24 cellular contexts compared by ENCODE assay signal in genomic region chrX:138771042-138771441, GRCh38. TPM values are rescaled to one million over a fixed set of nuclear protein-coding genes. Genes with fewer than 3 reads are reported as not detected.
A peak's percentile ranks its signal among the peaks of the same experiment; 100 is the strongest.
DNase-seq lines count a peak whose midpoint lies in the region; ATAC-seq, FAIRE-seq and TF ChIP-seq lines count a peak whose summit lies in the region.
"Had no signal": no experiment of that assay in that cellular context is flagged by ENCODE, and none has a peak within 500 bp of the region (broad histone marks: within the 10 kb centered on the region; RNA-seq: fewer than 3 reads in every experiment).

No MANE protein-coding gene starts in this region.

- CTCF ChIA-PET in A549 (lab: Yijun Ruan, JAX) = interaction anchor here (0.8 kb wide), 1 partner anchor 1200 kb away, joined by 5 read pairs; no protein-coding TSS in a partner anchor

- H3K27me3 ChIP-seq in GM23248 (replicated peaks; ENCODE audit: insufficient read depth) = no peaks in the 10 kb centered on the region
- H3K27me3 ChIP-seq: MG63 had no signal

- H3K27ac ChIP-seq in A549 (no peak overlapping the region), GM23248 (no peak overlapping the region), SK-N-MC (no peak overlapping the region)

- FAIRE-seq in A549 (lab: Jason Lieb, UNC) = peak; percentile 51
- FAIRE-seq: GM12892 had no signal

- no peak overlapping the region for H3K4me3 Mint-ChIP-seq in activated T-helper 2 cell treated with anti-CD3 and anti-CD28 coated beads, Interferon-gamma antibody, Interleukin-2, Interleukin-4, amounts not matched to agents 10 μg/mL and 5 μg/mL and 100 μg/mL, durations not matched to agents 14 hours and 24 hours and 36 hours (ENCODE audit: low read depth)
- H3K4me3 Mint-ChIP-seq: CD4-positive, alpha-beta T cell had no signal

- H3K36me3 ChIP-seq in GM23248 (ENCODE audit: low read depth) (no peaks in the 10 kb centered on the region), SK-N-MC (ENCODE audit: insufficient read depth, low read length) (no peaks in the 10 kb centered on the region)
- H3K36me3 ChIP-seq: MG63 had no signal

- H3K9ac ChIP-seq in GM23248 (no peak overlapping the region), SK-N-MC (ENCODE audit: insufficient read length) (no peak overlapping the region)

- H3K9me3 Mint-ChIP-seq in activated T-helper 2 cell treated with anti-CD3 and anti-CD28 coated beads, Interferon-gamma antibody, Interleukin-2, Interleukin-4, amounts not matched to agents 10 μg/mL and 5 μg/mL and 100 μg/mL, durations not matched to agents 14 hours and 24 hours and 36 hours = no peaks in the 10 kb centered on the region
- H3K9me3 Mint-ChIP-seq: CD4-positive, alpha-beta T cell had no signal

- in situ Hi-C loops in GM23248 (cut with MboI) = loop anchor here (25.0 kb wide), 3 partner anchors 791 to 1191 kb away; partner anchors contain the start of gene CXorf66

- WGBS in A549 (ENCODE audit: missing lambda C conversion rate) = 30% methylated on average over 2 of the region's 2 CpGs
- 54 to 57% methylated on average over 2 of the region's 2 CpGs for whole genome bisulfite sequencing in GM23248 (ENCODE audit: low coverage in 1 of 2, low lambda C conversion rate in 2 of 2, missing lambda C conversion rate in 2 of 2), 2 experiments

- no peak for TF ChIP-seq POLR2A in A549 (IDR thresholded peaks at IDR 0.05; ENCODE audit: low read length)

- POLR2A ChIA-PET in A549 (lab: Yijun Ruan, JAX) = no interaction called here

- H3K4me2 ChIP-seq in A549 (no peak overlapping the region), GM23248 (ENCODE audit: unreplicated experiment) (no peak overlapping the region)

- H4K20me1 ChIP-seq in GM23248 (ENCODE audit: insufficient read depth) = no peaks in the 10 kb centered on the region

- intact Hi-C loops in activated T-helper 2 cell treated with anti-CD3 and anti-CD28 coated beads, Interferon-gamma antibody, Interleukin-2, Interleukin-4, amounts not matched to agents 10 μg/mL and 5 μg/mL and 100 μg/mL, durations not matched to agents 14 hours and 24 hours and 36 hours (cut with micrococcal nuclease) = loop anchor here (10.0 kb wide), 1 partner anchor 1194 kb away; the partner anchor contains the start of gene CXorf66

- no peak overlapping the region for H3K27ac Mint-ChIP-seq in activated T-helper 2 cell treated with anti-CD3 and anti-CD28 coated beads, Interferon-gamma antibody, Interleukin-2, Interleukin-4, amounts not matched to agents 10 μg/mL and 5 μg/mL and 100 μg/mL, durations not matched to agents 14 hours and 24 hours and 36 hours
- H3K27ac Mint-ChIP-seq: CD4-positive, alpha-beta T cell had no signal

- no peaks in the 10 kb centered on the region for H3K36me3 Mint-ChIP-seq in activated T-helper 2 cell treated with anti-CD3 and anti-CD28 coated beads, Interferon-gamma antibody, Interleukin-2, Interleukin-4, amounts not matched to agents 10 μg/mL and 5 μg/mL and 100 μg/mL, durations not matched to agents 14 hours and 24 hours and 36 hours (ENCODE audit: low read depth)

- no peaks in the 10 kb centered on the region for H3K9me2 ChIP-seq in GM23248 (ENCODE audit: insufficient read depth)

- H2AFZ ChIP-seq in GM23248 = no peak overlapping the region

- no peak for TF ChIP-seq EP300 in A549 (IDR thresholded peaks at IDR 0.05)

- H3K9me3 ChIP-seq in A549 (no peaks in the 10 kb centered on the region), GM23248 (ENCODE audit: low read depth) (no peaks in the 10 kb centered on the region), SK-N-MC (ENCODE audit: low read depth, low read length) (no peaks in the 10 kb centered on the region)
- H3K9me3 ChIP-seq: Caco-2, MG63 had no signal

- H3K27me3 Mint-ChIP-seq in activated T-helper 2 cell treated with anti-CD3 and anti-CD28 coated beads, Interferon-gamma antibody, Interleukin-2, Interleukin-4, amounts not matched to agents 10 μg/mL and 5 μg/mL and 100 μg/mL, durations not matched to agents 14 hours and 24 hours and 36 hours (ENCODE audit: low read depth) = no peaks in the 10 kb centered on the region

- DNase-seq in A549 (ENCODE audit: low read depth in 1 of 2, low spot score in 1 of 2) (no peak), GM23248 (peak; percentile 18), SK-N-MC (ENCODE audit: low read depth, low spot score) (peak; percentile 47), fibroblast of peridontal ligament (ENCODE audit: extremely low read depth) (peak; percentile 1), DMS114 treated with DMSO at 0.1 percent for 48 hours (lab: John Stamatoyannopoulos, UW; ENCODE audit: unreplicated experiment) (no peak), nucleus accumbens (lab: John Stamatoyannopoulos, UW) (no peak)
- DNase-seq in activated T-helper 2 cell treated with anti-CD3 and anti-CD28 coated beads, Interferon-gamma antibody, Interleukin-2, Interleukin-4, amounts not matched to agents 10 μg/mL and 5 μg/mL and 100 μg/mL, durations not matched to agents 14 hours and 24 hours and 36 hours (ENCODE audit: low spot score) = no peak
- DNase-seq: Caco-2; CD4-positive, alpha-beta T cell; DMS 273 treated with DMSO at 0.1 percent for 48 hours; DND-41; GOT3; MG63; NCI-H1092 treated with DMSO at 0.1 percent for 48 hours; NCI-H1436 treated with DMSO at 0.1 percent for 48 hours; NCI-H2029; NCI-H2227 treated with DMSO at 0.1 percent for 48 hours; NCI-H510A; Right ventricle myocardium superior had no signal

- H3K4me3 ChIP-seq in A549 = no peak overlapping the region
- no peak overlapping the region for H3K4me3 ChIP-seq in GM23248
- no peak overlapping the region for H3K4me3 ChIP-seq in SK-N-MC
- H3K4me3 ChIP-seq: MG63 had no signal

- peaks cover 2% of the 10 kb centered on the region for H3F3A ChIP-seq in GM23248 (ENCODE audit: insufficient read depth)

- ATAC-seq in A549 (no peak), HG03439 (IDR thresholded peaks at IDR 0.05; ENCODE audit: unreplicated experiment) (no peak)
- ATAC-seq: HCT116 had no signal

- TF ChIP-seq RAD21 in A549 (conservative IDR thresholded peaks at IDR 0.05 in 1 of 2, IDR thresholded peaks at IDR 0.05 in 1 of 2) = no peak

- H3K4me1 Mint-ChIP-seq in activated T-helper 2 cell treated with anti-CD3 and anti-CD28 coated beads, Interferon-gamma antibody, Interleukin-2, Interleukin-4, amounts not matched to agents 10 μg/mL and 5 μg/mL and 100 μg/mL, durations not matched to agents 14 hours and 24 hours and 36 hours (ENCODE audit: low read depth) = no peaks in the 10 kb centered on the region

- no peaks in the 10 kb centered on the region for H3K79me2 ChIP-seq in GM23248 (ENCODE audit: insufficient read depth)

- H3K4me1 ChIP-seq in A549 = no peaks in the 10 kb centered on the region
- H3K4me1 ChIP-seq in GM23248 (ENCODE audit: insufficient read depth) = peaks cover 2% of the 10 kb centered on the region; the same call in 1 of the 2 replicates
- H3K4me1 ChIP-seq: Caco-2 had no signal

- TF ChIP-seq CTCF in A549 (IDR thresholded peaks at IDR 0.05) = no peak

TF ChIP-seq in A549, 52 proteins besides CTCF, POLR2A, EP300 and RAD21 (continues in another document):
- TF ChIP-seq PBX3 (IDR thresholded peaks at IDR 0.05) = no peak
- TF ChIP-seq HMGXB4 (CRISPR knock-in tag; IDR thresholded peaks at IDR 0.05; ENCODE audit: borderline replicate concordance) = no peak
- no peak for TF ChIP-seq RFX5 (IDR thresholded peaks at IDR 0.05)
- no peak for TF ChIP-seq MAZ (IDR thresholded peaks at IDR 0.05; ENCODE audit: borderline replicate concordance, low read depth, low read length)
- TF ChIP-seq ESRRA (IDR thresholded peaks at IDR 0.05; ENCODE audit: borderline replicate concordance, low read length) = no peak
- no peak for TF ChIP-seq HOXB5 (CRISPR knock-in tag; IDR thresholded peaks at IDR 0.05)
- no peak for TF ChIP-seq ZC3H11A (IDR thresholded peaks at IDR 0.05)
- TF ChIP-seq RARB (CRISPR knock-in tag; IDR thresholded peaks at IDR 0.05) = no peak
- no peak for TF ChIP-seq TFCP2L1 (CRISPR knock-in tag; IDR thresholded peaks at IDR 0.05)
- no peak for TF ChIP-seq USF2 (IDR thresholded peaks at IDR 0.05)

RNA-seq across cellular contexts. Expression of gene FGF13, which starts 59.5 kb away (rescaled TPM):
- polyA plus RNA-seq in A549 (2011; rRNA removed) (0.13 and 0.17 TPM in 2 replicates), A549 (2017; fragmentation: RNase III; extraction: RNeasy Plus Mini Kit Qiagen cat#74134 plus additional on column Dnase treatment) (not detected in 3 replicates), GM23248 (2016; fragmentation: Nextera tagmentation; extraction: Ambion mirVana) (4.5 and 5.7 TPM in 2 replicates)
- polyA plus RNA-seq in A549 (2012; cell fraction: cytosol; rRNA removed) = 0.01 and 0.11 TPM in 2 replicates
- polyA plus RNA-seq in A549 (2012; cell fraction: nucleus; rRNA removed) = not detected in 2 replicates
- not detected in 2 replicates for polyA minus RNA-seq in A549 (2011; rRNA and poly(A)+ RNA removed)
- 4.6 and 9.0 TPM in 2 replicates for total RNA-seq in GM23248 (2014; rRNA removed; shearing (Covaris generic))
- total RNA-seq in activated T-helper 2 cell treated with anti-CD3 and anti-CD28 coated beads, Interferon-gamma antibody, Interleukin-2, Interleukin-4, amounts not matched to agents 10 μg/mL and 5 μg/mL and 100 μg/mL, durations not matched to agents 14 hours and 24 hours and 36 hours = not detected in 2 replicates
- total RNA-seq: A172; CD4-positive, alpha-beta T cell had no signal
- polyA plus RNA-seq: BJ had no signal

Comparison
In these comparisons a context has a peak if more than half of its experiments do, and no peak if none do; other contexts are left out.
1. DNase-seq: peak in GM23248 (single experiment), SK-N-MC (single experiment) and fibroblast of peridontal ligament (single experiment); none in A549 (0 of 2), activated T-helper 2 cell treated with anti-CD3 and anti-CD28 coated beads, Interferon-gamma antibody, Interleukin-2, Interleukin-4, amounts not matched to agents 10 μg/mL and 5 μg/mL and 100 μg/mL, durations not matched to agents 14 hours and 24 hours and 36 hours (single experiment), DMS114 treated with DMSO at 0.1 percent for 48 hours (single experiment) and nucleus accumbens (0 of 56).